1 cellular context compared by ENCODE assay signal in genomic region chr12:52992699-52993557, GRCh38.
TF ChIP-seq lines count a peak whose summit lies in the region.

No MANE protein-coding gene starts in this region.

TF ChIP-seq in A549, 52 proteins besides CTCF, POLR2A, EP300 and RAD21 (continued from another document):
- TF ChIP-seq HES2 (IDR thresholded peaks at IDR 0.05) (no peak), BHLHE40 (IDR thresholded peaks at IDR 0.05; ENCODE audit: low read depth, low read length) (no peak), ESRRA (IDR thresholded peaks at IDR 0.05; ENCODE audit: borderline replicate concordance, low read length) (no peak), RCOR1 (IDR thresholded peaks at IDR 0.05; ENCODE audit: low read depth, low read length) (no peak), REST (IDR thresholded peaks at IDR 0.05) (no peak), KDM5A (IDR thresholded peaks at IDR 0.05) (no peak), FOSB (CRISPR knock-in tag; IDR thresholded peaks at IDR 0.05) (0 out of 2 replicates have a peak, but pooled peaks have one; percentile 19)
